In the genomic region with DNA sequence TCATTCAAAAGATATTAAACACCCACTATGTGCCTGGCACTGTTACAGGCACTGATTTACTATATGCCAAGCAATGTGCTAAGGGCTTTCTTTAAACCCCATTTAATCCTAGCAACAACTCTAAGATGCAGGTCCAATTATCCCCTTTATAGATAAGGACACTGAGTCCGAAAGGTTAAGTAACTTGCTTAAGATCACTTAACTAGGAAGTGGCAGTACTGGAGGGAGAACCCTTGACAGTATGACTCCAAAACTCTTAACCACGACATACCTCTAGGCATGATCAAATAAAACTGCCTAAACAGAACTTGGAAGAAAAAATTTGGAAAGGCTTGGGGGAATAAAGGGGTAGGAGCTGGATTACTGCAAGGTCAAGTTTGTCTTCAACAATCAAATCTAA, we compare ENCODE assay signal across 8 cellular contexts. TPM values are rescaled to one million over a fixed set of nuclear protein-coding genes. Genes with fewer than 3 reads are reported as not detected.
DNase-seq lines count a peak whose midpoint lies in the region; ATAC-seq and TF ChIP-seq lines count a peak whose summit lies in the region.

No MANE protein-coding gene starts in this region.

- no peaks in the 10 kb centered on the region for H3K36me3 ChIP-seq in Peyer's patch

- TF ChIP-seq CTCF in GM12865 (IDR thresholded peaks at IDR 0.05; ENCODE audit: insufficient read depth, low read depth, low read length, missing control alignments) (no peak), Peyer's patch (IDR thresholded peaks at IDR 0.05) (no peak), epithelial cell of proximal tubule (conservative IDR thresholded peaks at IDR 0.05; ENCODE audit: low read depth, low read length) (no peak), retinal pigment epithelial cell (conservative IDR thresholded peaks at IDR 0.05; ENCODE audit: low read depth, low read length) (no peak), omental fat pad (IDR thresholded peaks at IDR 0.05) (no peak)

- H3K9me3 ChIP-seq in Peyer's patch, result no peaks in the 10 kb centered on the region

- no peak for TF ChIP-seq POLR2A in Peyer's patch (IDR thresholded peaks at IDR 0.05)

- H3K27ac ChIP-seq in Peyer's patch, result peak overlapping the region in 3 of 4 donors; percentile 94 to 98 (median 95)

- ATAC-seq in omental fat pad (ENCODE audit: low FRiP score), result no peak

- H3K4me1 ChIP-seq in Peyer's patch, result peaks cover 0 to 57% (median 19%) of the 10 kb centered on the region in 4 donors

- H3K4me3 ChIP-seq in GM12865 (ENCODE audit: low read depth, low read length), result peak overlapping the region; percentile 71
- peak overlapping the region; percentile 89 to 94 (median 92) for H3K4me3 ChIP-seq in Peyer's patch
- H3K4me3 ChIP-seq in epithelial cell of proximal tubule (ENCODE audit: low read depth, low read length), result peak overlapping the region; percentile 75
- peak overlapping the region; percentile 82 for H3K4me3 ChIP-seq in retinal pigment epithelial cell (ENCODE audit: low read length)

- H3K27me3 ChIP-seq in Peyer's patch, result no peaks in the 10 kb centered on the region

- no peak for DNase-seq in GM12865 (ENCODE audit: low read depth)
- DNase-seq in Peyer's patch, result no peak
- no peak for DNase-seq in epithelial cell of proximal tubule (ENCODE audit: low read depth)
- DNase-seq in retinal pigment epithelial cell (ENCODE audit: low read depth), result peak; percentile 23
- no peak for DNase-seq in stimulated activated CD4-positive, alpha-beta T cell treated with anti-CD3 and anti-CD28 coated beads, Interleukin-2, amount 100 ng/mL, for 24 hours
- no peak for DNase-seq in omental fat pad (ENCODE audit: low spot score)
- no peak for DNase-seq in mucosa of gallbladder (ENCODE audit: low spot score)
- DNase-seq in NCI-H345 (lab: John Stamatoyannopoulos, UW), result no peak

RNA-seq across cellular contexts. Expression of a gene that starts 1.7 kb away (rescaled TPM):
- total RNA-seq in Peyer's patch (10 to 100 TPM; 26.2 to 54.1 (median 33.8) TPM), epithelial cell of proximal tubule (15.5 and 16.7 TPM in 2 replicates), omental fat pad (10 to 100 TPM; 31.0 to 44.8 (median 35.6) TPM), mucosa of gallbladder (72.3 TPM)
